Comparison of ENCODE assay signal across 24 cellular contexts in the genomic region with DNA sequence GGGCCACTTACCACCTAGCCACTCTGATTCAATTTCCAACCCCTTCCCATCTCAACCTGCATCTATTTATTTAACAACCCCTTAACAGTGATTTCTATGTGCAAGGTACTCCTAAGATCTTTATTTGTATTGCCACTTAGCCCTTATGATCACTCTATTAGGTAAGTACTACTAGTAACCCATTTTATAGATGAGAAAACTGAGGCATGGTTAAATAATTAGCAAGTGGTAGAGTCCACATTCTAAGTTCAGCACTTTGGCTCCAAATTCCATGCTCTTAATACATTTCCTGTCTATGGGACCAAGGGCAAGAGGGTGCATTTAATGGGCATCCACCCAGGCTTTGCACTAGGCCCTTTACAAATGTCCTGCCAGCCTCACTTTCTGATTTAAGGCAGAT. TPM values are rescaled to one million over a fixed set of nuclear protein-coding genes. Genes with fewer than 3 reads are reported as not detected.
DNase-seq lines count a peak whose midpoint lies in the region; ATAC-seq, FAIRE-seq and TF ChIP-seq lines count a peak whose summit lies in the region.
"Had no signal": no experiment of that assay in that cellular context is flagged by ENCODE, and none has a peak within 500 bp of the region (broad histone marks: within the 10 kb centered on the region; RNA-seq: fewer than 3 reads in every experiment).

No MANE protein-coding gene starts in this region.

- TF ChIP-seq POLR2A in HepG2 (IDR thresholded peaks at IDR 0.05; ENCODE audit: insufficient read depth in 1 of 2, low read depth in 2 of 2, low read length in 2 of 2) (no peak), right lobe of liver (IDR thresholded peaks at IDR 0.05) (no peak)

- no peaks in the 10 kb centered on the region for H3K9me3 ChIP-seq in HepG2 (ENCODE audit: low read length)
- no peaks in the 10 kb centered on the region for H3K9me3 ChIP-seq in right lobe of liver
- no peaks in the 10 kb centered on the region for H3K9me3 ChIP-seq in PC-3 (ENCODE audit: low read length)
- no peaks in the 10 kb centered on the region for H3K9me3 ChIP-seq in mesenchymal stem cell (ENCODE audit: control insufficient read depth, low read length)
- H3K9me3 ChIP-seq: BE2C, HAP-1, SK-N-SH had no signal

- no TSS peak for BruUV-seq in HepG2 (replicated peaks; lab: Mats Ljungman, UMichigan)
- BruUV-seq in PC-3 (replicated peaks; lab: Mats Ljungman, UMichigan): no TSS peak

- FAIRE-seq in HepG2 (lab: Jason Lieb, UNC): no peak
- FAIRE-seq: A204.1, D721Med had no signal

- no peak overlapping the region for H3K14ac ChIP-seq in mesenchymal stem cell (ENCODE audit: low read length in 2 of 2)

- H3K9ac ChIP-seq in HepG2 (ENCODE audit: insufficient read depth, low read depth, low read length): no peak overlapping the region
- H3K9ac ChIP-seq in PC-3 (ENCODE audit: low read length): no peak overlapping the region
- peak overlapping the region; percentile 36 for H3K9ac ChIP-seq in mesenchymal stem cell (ENCODE audit: low read length)
- H3K9ac ChIP-seq: SK-N-SH had no signal

- DNase-seq in HepG2 (ENCODE audit: low spot score): no peak
- DNase-seq in right lobe of liver: no peak
- DNase-seq in PC-3: no peak
- no peak for DNase-seq in mesenchymal stem cell
- no peak for DNase-seq in activated T-cell treated with anti-CD3 and anti-CD28 coated beads, Interleukin-2, amount 50 U/mL, for 4 hours
- DNase-seq in NCI-H1092 treated with DMSO at 0.1 percent for 48 hours (lab: John Stamatoyannopoulos, UW): no peak
- no peak for DNase-seq in activated T-cell treated with anti-CD3 and anti-CD28 coated beads for 4 hours
- DNase-seq: BE2C, DND-41, Karpas-422, NCI-H1048, NCI-H1436, NCI-H187 treated with DMSO at 0.1 percent for 48 hours, NCI-H2107, NCI-H2227 treated with DMSO at 0.1 percent for 48 hours, NCI-H510A, NCI-H748 treated with DMSO at 0.1 percent for 48 hours, SHP77 treated with DMSO at 0.1 percent for 48 hours, SK-N-SH had no signal

- no peak overlapping the region for H3K4me3 Mint-ChIP-seq in activated T-cell treated with anti-CD3 and anti-CD28 coated beads, Interleukin-2, amount 50 U/mL, for 4 hours
- H3K4me3 Mint-ChIP-seq: GM23338, IgD-negative memory B cell had no signal

- no peak overlapping the region for H3K23ac ChIP-seq in mesenchymal stem cell (ENCODE audit: low read length in 2 of 2)

- no peak overlapping the region for H4K8ac ChIP-seq in mesenchymal stem cell (ENCODE audit: low read length)

- no peak overlapping the region for H3K18ac ChIP-seq in mesenchymal stem cell (ENCODE audit: low read depth in 1 of 2, low read length in 2 of 2)

- no peak for TF ChIP-seq RAD21 in HepG2 (CRISPR knock-in tag; IDR thresholded peaks at IDR 0.05)

- no peaks in the 10 kb centered on the region for H3K4me1 ChIP-seq in HepG2 (ENCODE audit: insufficient read depth, low read length)
- H3K4me1 ChIP-seq in right lobe of liver: no peaks in the 10 kb centered on the region
- peaks cover 18% of the 10 kb centered on the region for H3K4me1 ChIP-seq in PC-3 (ENCODE audit: insufficient read depth, low read length)
- H3K4me1 ChIP-seq in mesenchymal stem cell (ENCODE audit: control insufficient read depth, insufficient read depth, low read depth, low read length): peaks cover 11% of the 10 kb centered on the region
- H3K4me1 ChIP-seq: BE2C had no signal

- no peak overlapping the region for H2BK5ac ChIP-seq in mesenchymal stem cell (ENCODE audit: low read depth, low read length, poor library complexity, severe bottlenecking)

- H3K4me2 ChIP-seq in HepG2 (ENCODE audit: low read depth, low read length): no peak overlapping the region
- peak overlapping the region; percentile 52; the same call in 1 of the 2 replicates for H3K4me2 ChIP-seq in PC-3 (ENCODE audit: low read length)
- no peak overlapping the region for H3K4me2 ChIP-seq in mesenchymal stem cell (ENCODE audit: low read length, poor library complexity, severe bottlenecking)
- H3K4me2 ChIP-seq: GM23338, SK-N-SH had no signal

- in situ Hi-C loops in HepG2 (cut with HindIII; ENCODE audit: extremely low pct_ligation_motif_present, low pct_unique_long_range_greater_than_20kb): no loop called here

- H3K79me2 ChIP-seq in HepG2 (ENCODE audit: insufficient read depth, low read length) (no peaks in the 10 kb centered on the region), PC-3 (ENCODE audit: low read length) (no peaks in the 10 kb centered on the region)

- H3K27me3 ChIP-seq in HepG2 (ENCODE audit: control insufficient read depth in 1 of 2, insufficient read depth in 2 of 2, low read length in 2 of 2) (peaks cover 0 to 7% of the 10 kb centered on the region in 2 experiments; a peak in 3 of 5 replicates), right lobe of liver (no peaks in the 10 kb centered on the region), PC-3 (ENCODE audit: low read length) (no peaks in the 10 kb centered on the region), mesenchymal stem cell (ENCODE audit: control insufficient read depth in 1 of 2, insufficient read depth in 1 of 2, low read length in 2 of 2) (peaks cover 0 to 6% of the 10 kb centered on the region in 2 experiments)
- H3K27me3 ChIP-seq: BE2C had no signal

- TF ChIP-seq CTCF in HepG2 (CRISPR knock-in tag; IDR thresholded peaks at IDR 0.05) (no peak), right lobe of liver (IDR thresholded peaks at IDR 0.05) (no peak), PC-3 (conservative IDR thresholded peaks at IDR 0.05; ENCODE audit: low read depth, low read length) (no peak)

- H4K91ac ChIP-seq in mesenchymal stem cell (ENCODE audit: low read length): no peak overlapping the region

- intact Hi-C loops in HepG2 (cut with micrococcal nuclease; ENCODE audit: unreplicated experiment) (no loop called here), right lobe of liver (cut with DNase I) (no loop called here), PC-3 (cut with micrococcal nuclease) (no loop called here)

- no peak for ATAC-seq in HepG2
- no peak for ATAC-seq in right lobe of liver
- no peak for ATAC-seq in PC-3
- ATAC-seq in activated T-cell treated with anti-CD3 and anti-CD28 coated beads, Interleukin-2, amount 50 U/mL, for 4 hours: no peak

- no peak for TF ChIP-seq EP300 in HepG2 (IDR thresholded peaks at IDR 0.05; ENCODE audit: low read depth in 2 of 2, low read length in 2 of 2)
- no peak for TF ChIP-seq EP300 in HepG2 (CRISPR knock-in tag; IDR thresholded peaks at IDR 0.05; ENCODE audit: borderline replicate concordance)

- no peaks in the 10 kb centered on the region for H3K9me2 ChIP-seq in PC-3 (replicated peaks; ENCODE audit: low read length)
- H3K9me2 ChIP-seq: SK-N-SH had no signal

- no peaks in the 10 kb centered on the region for H3K4me1 Mint-ChIP-seq in activated T-cell treated with anti-CD3 and anti-CD28 coated beads, Interleukin-2, amount 50 U/mL, for 4 hours (ENCODE audit: low read depth)

- H3K79me1 ChIP-seq in mesenchymal stem cell (replicated peaks; ENCODE audit: low read length, poor library complexity, severe bottlenecking): no peaks in the 10 kb centered on the region

- H3K4ac ChIP-seq in mesenchymal stem cell (ENCODE audit: low read depth in 1 of 2, low read length in 2 of 2): no peak overlapping the region

- H3K36me3 Mint-ChIP-seq in activated T-cell treated with anti-CD3 and anti-CD28 coated beads, Interleukin-2, amount 50 U/mL, for 4 hours (ENCODE audit: insufficient read depth): no peaks in the 10 kb centered on the region

- peaks cover 4% of the 10 kb centered on the region for H3K27me3 Mint-ChIP-seq in activated T-cell treated with anti-CD3 and anti-CD28 coated beads, Interleukin-2, amount 50 U/mL, for 4 hours (ENCODE audit: low read depth)
- H3K27me3 Mint-ChIP-seq: IgD-negative memory B cell had no signal

- H2AFZ ChIP-seq in HepG2 (ENCODE audit: low read length) (no peak overlapping the region), PC-3 (ENCODE audit: low read length) (no peak overlapping the region), mesenchymal stem cell (ENCODE audit: low read depth, low read length) (no peak overlapping the region)
- H2AFZ ChIP-seq: GM23338 had no signal

- no peak overlapping the region for H3K27ac ChIP-seq in HepG2 (ENCODE audit: extremely low read length, insufficient read depth, low read length)
- no peak overlapping the region for H3K27ac ChIP-seq in right lobe of liver
- H3K27ac ChIP-seq in PC-3 (ENCODE audit: low read length): no peak overlapping the region
- H3K27ac ChIP-seq in mesenchymal stem cell (ENCODE audit: low read length, poor library complexity, severe bottlenecking): no peak overlapping the region

- POLR2A ChIA-PET in HepG2 (lab: Yijun Ruan, JAX) (no interaction called here), PC-3 (lab: Charles Lee; ENCODE audit: unreplicated experiment) (no interaction called here)

- H3K36me3 ChIP-seq in HepG2 (replicated peaks in 1 of 2; ENCODE audit: control insufficient read depth in 1 of 2, insufficient read depth in 2 of 2, low read length in 2 of 2) (no peaks in the 10 kb centered on the region), right lobe of liver (no peaks in the 10 kb centered on the region), PC-3 (ENCODE audit: low read depth, low read length) (no peaks in the 10 kb centered on the region), mesenchymal stem cell (ENCODE audit: control insufficient read depth in 1 of 2, insufficient read depth in 2 of 2, low read depth in 1 of 2, low read length in 2 of 2) (no peaks in the 10 kb centered on the region)
- H3K36me3 ChIP-seq: BE2C, HAP-1 had no signal

- no peaks in the 10 kb centered on the region for H3K9me3 Mint-ChIP-seq in activated T-cell treated with anti-CD3 and anti-CD28 coated beads, Interleukin-2, amount 50 U/mL, for 4 hours
- H3K9me3 Mint-ChIP-seq: GM23338, IgD-negative memory B cell had no signal

- H3F3A ChIP-seq in PC-3 (ENCODE audit: low read length, unreplicated experiment): no peaks in the 10 kb centered on the region

- CTCF ChIA-PET in HepG2 (lab: Yijun Ruan, JAX; ENCODE audit: low intra/inter-chr PET ratio, low total read pairs) (no interaction called here), PC-3 (lab: Charles Lee) (no interaction called here)

- no peak overlapping the region for H2BK15ac ChIP-seq in mesenchymal stem cell (ENCODE audit: low read depth, poor library complexity, severe bottlenecking)

- no peaks in the 10 kb centered on the region for H4K20me1 ChIP-seq in HepG2 (ENCODE audit: insufficient read depth, low read length)
- no peaks in the 10 kb centered on the region for H4K20me1 ChIP-seq in PC-3 (ENCODE audit: low read length)

- H3K4me3 ChIP-seq in HepG2 (replicated peaks in 1 of 3; ENCODE audit: insufficient read depth in 1 of 3, low read depth in 2 of 3, low read length in 3 of 3) (no peak overlapping the region), right lobe of liver (no peak overlapping the region), PC-3 (ENCODE audit: low read length) (no peak overlapping the region), mesenchymal stem cell (ENCODE audit: insufficient read depth in 1 of 2, low read depth in 1 of 2, low read length in 2 of 2) (no peak overlapping the region)
- H3K4me3 ChIP-seq: GM23338, HAP-1 had no signal

- no peak overlapping the region for H2BK12ac ChIP-seq in mesenchymal stem cell (ENCODE audit: low read length in 2 of 2)

- no peak overlapping the region for H2BK120ac ChIP-seq in mesenchymal stem cell (ENCODE audit: low read depth, low read length)

- H2AK5ac ChIP-seq in mesenchymal stem cell (ENCODE audit: low read length, severe bottlenecking): no peak overlapping the region

RNA-seq across cellular contexts. Expression of a gene that starts 38.1 kb away (rescaled TPM):
- total RNA-seq in HepG2 (2016; rRNA removed; fragmentation: Illumina TruSeq; extraction: Trizol) (3.5 and 5.4 TPM in 2 replicates), right lobe of liver (1 to 10 TPM in 1 of 6 experiments, under 1 TPM in 4, not detected in 1; 0.29 to 1.4 (median 0.49) TPM), PC-3 (2014; rRNA removed) (0.75 and 2.3 TPM in 2 replicates)
- total RNA-seq in HepG2 (2016; cell fraction: cytosol; rRNA removed; fragmentation: Illumina TruSeq; extraction: Trizol; ENCODE audit: low read depth): 1.6 and 2.0 TPM in 2 replicates
- total RNA-seq in HepG2 (2016; cell fraction: insoluble cytoplasmic fraction; rRNA removed; fragmentation: Illumina TruSeq; extraction: Trizol): 3.4 and 4.2 TPM in 2 replicates
- 1.6 and 2.3 TPM in 2 replicates for total RNA-seq in HepG2 (2016; cell fraction: membrane; rRNA removed; fragmentation: Illumina TruSeq; extraction: Trizol)
- 0.90 and 1.8 TPM in 2 replicates for total RNA-seq in HepG2 (2016; cell fraction: nucleus; rRNA removed; fragmentation: Illumina TruSeq; extraction: Trizol)
- polyA plus RNA-seq in HepG2 (2011; rRNA removed): 1.5 and 1.7 TPM in 2 replicates
- polyA plus RNA-seq in HepG2 (2011; cell fraction: cytosol; rRNA removed): 0.98 and 3.8 TPM in 2 replicates
- 0.71 and 1.1 TPM in 2 replicates for polyA plus RNA-seq in HepG2 (2011; cell fraction: nucleus; rRNA removed)
- polyA plus RNA-seq in HepG2 (2012): 10.7 and 12.4 TPM in 2 replicates
- polyA plus RNA-seq in HepG2 (2016; cell fraction: cytosol; fragmentation: Illumina TruSeq; extraction: Trizol; ENCODE audit: low read depth): 0.42 TPM in 2 replicates
- polyA plus RNA-seq in HepG2 (2016; cell fraction: insoluble cytoplasmic fraction; fragmentation: Illumina TruSeq; extraction: Trizol; ENCODE audit: low read depth): 2.2 and 3.1 TPM in 2 replicates
- 0.63 and 0.72 TPM in 2 replicates for polyA plus RNA-seq in HepG2 (2016; cell fraction: membrane; fragmentation: Illumina TruSeq; extraction: Trizol; ENCODE audit: low read depth)
- polyA plus RNA-seq in HepG2 (2016; cell fraction: nucleus; fragmentation: Illumina TruSeq; extraction: Trizol; ENCODE audit: insufficient read depth, low read depth): 1.2 and 2.1 TPM in 2 replicates
- 0.50 and 1.2 TPM in 2 replicates for polyA minus RNA-seq in HepG2 (2011; rRNA and poly(A)+ RNA removed; ENCODE audit: low replicate concordance)
- 1.9 and 3.0 TPM in 2 replicates for polyA minus RNA-seq in HepG2 (2011; cell fraction: cytosol; rRNA and poly(A)+ RNA removed)
- polyA minus RNA-seq in HepG2 (2011; cell fraction: nucleus; rRNA and poly(A)+ RNA removed): 1.7 and 3.0 TPM in 2 replicates
- polyA plus RNA-seq in mesenchymal stem cell (2013, experiment 1 of 2): 1.0 TPM
- 1.2 TPM for polyA plus RNA-seq in mesenchymal stem cell (2013, experiment 2 of 2)
- 1 to 10 TPM; 1.0 to 1.1 (median 1.1) TPM for total RNA-seq in activated T-cell treated with anti-CD3 and anti-CD28 coated beads, Interleukin-2, amount 50 U/mL, for 4 hours
